In genomic region chr17:29746669-29747068, GRCh38 we compare ENCODE assay signal across 18 cellular contexts.
"Had no signal": no experiment of that assay in that cellular context is flagged by ENCODE, and none has a peak within 500 bp of the region (broad histone marks: within the 10 kb centered on the region; RNA-seq: fewer than 3 reads in every experiment).

No MANE protein-coding gene starts in this region.

- H3K4me3 ChIP-seq: ascending aorta, breast epithelium, skin epidermis, tibial nerve had no signal

- H3K4me3 Mint-ChIP-seq: activated CD8-positive, alpha-beta memory T cell treated with anti-CD3 and anti-CD28 coated beads, Interleukin-2, amount 10 ng/mL, durations not matched to agents 7 days and 5 days; dendritic cell treated with granulocyte-macrophage colony-stimulating factor and Interleukin-4, amounts not matched to agents 40 ng/mL and 50 ng/mL, for 4 days; neural crest cell had no signal

- H3K9me3 Mint-ChIP-seq: activated T-helper 2 cell treated with anti-CD3 and anti-CD28 coated beads, Interferon-gamma antibody, Interleukin-2, Interleukin-4, amounts not matched to agents 10 μg/mL and 5 μg/mL and 100 μg/mL, durations not matched to agents 14 hours and 24 hours and 36 hours; dendritic cell treated with granulocyte-macrophage colony-stimulating factor and Interleukin-4, amounts not matched to agents 40 ng/mL and 50 ng/mL, for 4 days; neural crest cell had no signal

- H3K36me3 ChIP-seq: ascending aorta, breast epithelium, tibial nerve had no signal

- DNase-seq: activated CD4-positive, alpha-beta T cell treated with anti-CD3 and anti-CD28 coated beads for 1 hour; activated CD4-positive, alpha-beta T cell treated with anti-CD3 and anti-CD28 coated beads, Interleukin-2, amount 50 U/mL, for 48 hours; activated CD8-positive, alpha-beta memory T cell treated with anti-CD3 and anti-CD28 coated beads, Interleukin-2, amount 10 ng/mL, durations not matched to agents 7 days and 5 days; activated naive CD4-positive, alpha-beta T cell treated with Interleukin-2 at 50 U/mL for 16 hours; effector CD8-positive, alpha-beta T cell; hippocampal formation; right cardiac atrium; stimulated activated naive CD8-positive, alpha-beta T cell treated with anti-CD3 and anti-CD28 coated beads, Interleukin-15, Interleukin-2, amounts not matched to agents 100 U/mL and 50 U/mL, for 24 hours; T1000 had no signal

- H3K9me3 ChIP-seq: ascending aorta, breast epithelium, tibial nerve had no signal

- H3K4me1 ChIP-seq: ascending aorta, breast epithelium had no signal

- H3K27me3 Mint-ChIP-seq: activated CD8-positive, alpha-beta memory T cell treated with anti-CD3 and anti-CD28 coated beads, Interleukin-2, amount 10 ng/mL, durations not matched to agents 7 days and 5 days; dendritic cell treated with granulocyte-macrophage colony-stimulating factor and Interleukin-4, amounts not matched to agents 40 ng/mL and 50 ng/mL, for 4 days; progenitor cell of endocrine pancreas had no signal

- H3K27ac ChIP-seq: ascending aorta, breast epithelium, skin epidermis, tibial nerve had no signal

- ATAC-seq: activated CD8-positive, alpha-beta memory T cell treated with anti-CD3 and anti-CD28 coated beads, Interleukin-2, amount 10 ng/mL, durations not matched to agents 7 days and 5 days; esophagus mucosa; right cardiac atrium; stimulated activated naive CD8-positive, alpha-beta T cell treated with anti-CD3 and anti-CD28 coated beads, Interleukin-15, Interleukin-2, amounts not matched to agents 100 U/mL and 50 U/mL, for 24 hours had no signal

- H3K27me3 ChIP-seq: ascending aorta, breast epithelium, tibial nerve had no signal

- H3K27ac Mint-ChIP-seq: activated CD8-positive, alpha-beta memory T cell treated with anti-CD3 and anti-CD28 coated beads, Interleukin-2, amount 10 ng/mL, durations not matched to agents 7 days and 5 days; activated T-helper 2 cell treated with anti-CD3 and anti-CD28 coated beads, Interferon-gamma antibody, Interleukin-2, Interleukin-4, amounts not matched to agents 10 μg/mL and 5 μg/mL and 100 μg/mL, durations not matched to agents 14 hours and 24 hours and 36 hours; dendritic cell treated with granulocyte-macrophage colony-stimulating factor and Interleukin-4, amounts not matched to agents 40 ng/mL and 50 ng/mL, for 4 days; progenitor cell of endocrine pancreas had no signal
